Comparison of ENCODE assay signal across 1 cellular context in genomic region chrX:93673056-93673868, GRCh38.
TF ChIP-seq lines count a peak whose summit lies in the region.

NAP1L3 (minus strand) TSS chrX:93673578; CDS start chrX:93673304, 274 bp downstream.

TF ChIP-seq in SK-N-SH, 30 proteins besides CTCF, POLR2A, EP300 and RAD21 (continued from another document):
- TF ChIP-seq USF2 (IDR thresholded peaks at IDR 0.05; ENCODE audit: borderline replicate concordance, low read depth, low read length), result no peak
